In genomic region chr21:34129039-34129891, GRCh38 we compare ENCODE assay signal across 8 cellular contexts. TPM values are rescaled to one million over a fixed set of nuclear protein-coding genes. Genes with fewer than 3 reads are reported as not detected.
DNase-seq lines count a peak whose midpoint lies in the region; ATAC-seq and TF ChIP-seq lines count a peak whose summit lies in the region.

No MANE protein-coding gene starts in this region.

- no peak overlapping the region for H3K4me3 ChIP-seq in epithelial cell of proximal tubule (ENCODE audit: low read depth, low read length)

- peak; percentile 45 for TF ChIP-seq CTCF in epithelial cell of proximal tubule (conservative IDR thresholded peaks at IDR 0.05; ENCODE audit: low read depth, low read length)
- no peak for TF ChIP-seq CTCF in natural killer cell (IDR thresholded peaks at IDR 0.05)

- peak; percentile 74 to 92 (median 91) for ATAC-seq in natural killer cell
- peak; percentile 98 for ATAC-seq in stimulated activated effector memory CD8-positive, alpha-beta T cell treated with anti-CD3 and anti-CD28 coated beads, Interleukin-12 subunit alpha, Interleukin-12 subunit beta, amount 100 ng/mL, for 72 hours

- DNase-seq in DMS 273 treated with DMSO at 0.1 percent for 48 hours (lab: John Stamatoyannopoulos, UW), result peak; percentile 82
- DNase-seq in NCI-H226, result peak; percentile 62
- DNase-seq in activated T-cell treated with anti-CD3 and anti-CD28 coated beads for 48 hours (ENCODE audit: low read depth), result peak; percentile 63
- peak; percentile 22 for DNase-seq in epithelial cell of proximal tubule (ENCODE audit: low read depth)
- DNase-seq in natural killer cell, result no peak
- peak; percentile 9 to 64 for DNase-seq in stimulated activated effector memory CD8-positive, alpha-beta T cell treated with anti-CD3 and anti-CD28 coated beads, Interleukin-12 subunit alpha, Interleukin-12 subunit beta, amount 100 ng/mL, for 72 hours (ENCODE audit: low spot score in 2 of 2)
- DNase-seq in DMS53 treated with DMSO at 0.1 percent for 48 hours (lab: John Stamatoyannopoulos, UW; ENCODE audit: unreplicated experiment), result no peak
- no peak for DNase-seq in DMS53 (lab: John Stamatoyannopoulos, UW)

- peak overlapping the region; percentile 18 for H3K4me3 Mint-ChIP-seq in natural killer cell
- peak overlapping the region; percentile 28 for H3K4me3 Mint-ChIP-seq in stimulated activated effector memory CD8-positive, alpha-beta T cell treated with anti-CD3 and anti-CD28 coated beads, Interleukin-12 subunit alpha, Interleukin-12 subunit beta, amount 100 ng/mL, for 72 hours

- no peaks in the 10 kb centered on the region for H3K27me3 Mint-ChIP-seq in natural killer cell (ENCODE audit: low read depth in 2 of 2)

- peaks cover 17% of the 10 kb centered on the region for H3K36me3 Mint-ChIP-seq in natural killer cell
- H3K36me3 Mint-ChIP-seq in stimulated activated effector memory CD8-positive, alpha-beta T cell treated with anti-CD3 and anti-CD28 coated beads, Interleukin-12 subunit alpha, Interleukin-12 subunit beta, amount 100 ng/mL, for 72 hours, result peaks cover 81% of the 10 kb centered on the region

- peaks cover 87 to 89% of the 10 kb centered on the region in 2 donors for H3K4me1 Mint-ChIP-seq in natural killer cell
- peaks cover 70% of the 10 kb centered on the region for H3K4me1 Mint-ChIP-seq in stimulated activated effector memory CD8-positive, alpha-beta T cell treated with anti-CD3 and anti-CD28 coated beads, Interleukin-12 subunit alpha, Interleukin-12 subunit beta, amount 100 ng/mL, for 72 hours

- peak overlapping the region; percentile 73 to 83 for H3K27ac Mint-ChIP-seq in natural killer cell
- peak overlapping the region; percentile 92 for H3K27ac Mint-ChIP-seq in stimulated activated effector memory CD8-positive, alpha-beta T cell treated with anti-CD3 and anti-CD28 coated beads, Interleukin-12 subunit alpha, Interleukin-12 subunit beta, amount 100 ng/mL, for 72 hours

- intact Hi-C loops in natural killer cell (cut with micrococcal nuclease), result no loop called here

- H3K9me3 Mint-ChIP-seq in natural killer cell, result no peaks in the 10 kb centered on the region
- no peaks in the 10 kb centered on the region for H3K9me3 Mint-ChIP-seq in stimulated activated effector memory CD8-positive, alpha-beta T cell treated with anti-CD3 and anti-CD28 coated beads, Interleukin-12 subunit alpha, Interleukin-12 subunit beta, amount 100 ng/mL, for 72 hours

RNA-seq across cellular contexts. Expression of gene MRPS6, which starts 55.9 kb away (rescaled TPM):
- 48.3 and 48.9 TPM in 2 replicates for total RNA-seq in epithelial cell of proximal tubule
- total RNA-seq in natural killer cell, result 10 to 100 TPM; 42.7 to 54.5 (median 44.3) TPM

RNA-seq across cellular contexts. Expression of gene SLC5A3, which starts 55.9 kb away (rescaled TPM):
- total RNA-seq in epithelial cell of proximal tubule (13.1 and 13.7 TPM in 2 replicates), natural killer cell (10 to 100 TPM; 14.5 to 25.1 (median 17.9) TPM)

Comparison
In these comparisons a context has a peak if more than half of its experiments do, and no peak if none do; other contexts are left out.
1. DNase-seq: peak in DMS 273 treated with DMSO at 0.1 percent for 48 hours (single experiment), NCI-H226 (single experiment), activated T-cell treated with anti-CD3 and anti-CD28 coated beads for 48 hours (single experiment), epithelial cell of proximal tubule (single experiment) and stimulated activated effector memory CD8-positive, alpha-beta T cell treated with anti-CD3 and anti-CD28 coated beads, Interleukin-12 subunit alpha, Interleukin-12 subunit beta, amount 100 ng/mL, for 72 hours (2 of 2); none in natural killer cell (single experiment), DMS53 treated with DMSO at 0.1 percent for 48 hours (single experiment) and DMS53 (single experiment).